31 cellular contexts compared by ENCODE assay signal in genomic region chr3:88123526-88123925, GRCh38.
"Had no signal": no experiment of that assay in that cellular context is flagged by ENCODE, and none has a peak within 500 bp of the region (broad histone marks: within the 10 kb centered on the region; RNA-seq: fewer than 3 reads in every experiment).

No MANE protein-coding gene starts in this region.

- H3K9me3 ChIP-seq: ovary, psoas muscle, right lobe of liver, sigmoid colon, spleen, suprapubic skin, testis, tibial artery, transverse colon, upper lobe of left lung, vagina had no signal

- H3K27ac Mint-ChIP-seq: naive thymus-derived CD4-positive, alpha-beta T cell; natural killer cell; nephron; neural progenitor cell; progenitor cell of endocrine pancreas; stimulated activated memory B cell treated with anti-CD40 and anti-IgM and Interleukin-4, amounts not matched to agents 10 μg/mL and 1 μg/mL and 100 μg/mL, for 72 hours; stimulated activated naive CD8-positive, alpha-beta T cell treated with anti-CD3 and anti-CD28 coated beads, Interleukin-15, Interleukin-2, amounts not matched to agents 100 ng/mL and 50 ng/mL, for 24 hours had no signal

- H3K9ac ChIP-seq: neural progenitor cell, parathyroid adenoma had no signal

- H3K27me3 Mint-ChIP-seq: naive thymus-derived CD4-positive, alpha-beta T cell; progenitor cell of endocrine pancreas; stimulated activated memory B cell treated with anti-CD40 and anti-IgM and Interleukin-4, amounts not matched to agents 10 μg/mL and 1 μg/mL and 100 μg/mL, for 72 hours; stimulated activated naive CD8-positive, alpha-beta T cell treated with anti-CD3 and anti-CD28 coated beads, Interleukin-15, Interleukin-2, amounts not matched to agents 100 ng/mL and 50 ng/mL, for 24 hours had no signal

- H3K4me2 ChIP-seq: neural progenitor cell, smooth muscle cell had no signal

- H3K9me3 Mint-ChIP-seq: natural killer cell; nephron; neural progenitor cell; stimulated activated memory B cell treated with anti-CD40 and anti-IgM and Interleukin-4, amounts not matched to agents 10 μg/mL and 1 μg/mL and 100 μg/mL, for 72 hours; stimulated activated naive CD8-positive, alpha-beta T cell treated with anti-CD3 and anti-CD28 coated beads, Interleukin-15, Interleukin-2, amounts not matched to agents 100 ng/mL and 50 ng/mL, for 24 hours had no signal

- H3K27ac ChIP-seq: neural progenitor cell, ovary, parathyroid adenoma, psoas muscle, right lobe of liver, sigmoid colon, spleen, suprapubic skin, testis, tibial artery, transverse colon, upper lobe of left lung, vagina had no signal

- ATAC-seq: naive thymus-derived CD4-positive, alpha-beta T cell; natural killer cell; psoas muscle; right cardiac atrium; right lobe of liver; stimulated activated memory B cell treated with anti-CD40 and anti-IgM and Interleukin-4, amounts not matched to agents 10 μg/mL and 1 μg/mL and 100 μg/mL, for 72 hours had no signal

- H3K4me1 Mint-ChIP-seq: nephron, neural progenitor cell had no signal

- H3K4me3 Mint-ChIP-seq: naive thymus-derived CD4-positive, alpha-beta T cell; natural killer cell; nephron; neural progenitor cell; stimulated activated memory B cell treated with anti-CD40 and anti-IgM and Interleukin-4, amounts not matched to agents 10 μg/mL and 1 μg/mL and 100 μg/mL, for 72 hours; stimulated activated naive CD8-positive, alpha-beta T cell treated with anti-CD3 and anti-CD28 coated beads, Interleukin-15, Interleukin-2, amounts not matched to agents 100 ng/mL and 50 ng/mL, for 24 hours had no signal

- FAIRE-seq: urothelium cell line had no signal

- DNase-seq: naive thymus-derived CD4-positive, alpha-beta T cell; natural killer cell; occipital lobe; ovary; posterior cingulate gyrus; psoas muscle; right cardiac atrium; right lobe of liver; sigmoid colon; spleen; stimulated activated CD4-positive, alpha-beta T cell treated with anti-CD3 and anti-CD28 coated beads, Interleukin-12 subunit alpha, Interleukin-12 subunit beta, amount 100 ng/mL, for 4 hours; stimulated activated CD4-positive, alpha-beta T cell treated with anti-CD3 and anti-CD28 coated beads, Interleukin-1b, Interleukin-23, amount 100 ng/mL, for 48 hours; stimulated activated CD4-positive, alpha-beta T cell treated with anti-CD3 and anti-CD28 coated beads, Interleukin-4, amount 100 ng/mL, for 1 hour; stimulated activated CD4-positive, alpha-beta T cell treated with anti-CD3 and anti-CD28 coated beads, Interleukin-4, amount 100 ng/mL, for 4 hours; stimulated activated CD8-positive, alpha-beta memory T cell treated with anti-CD3 and anti-CD28 coated beads, Interleukin-4, amount 100 ng/mL, for 48 hours; stimulated activated naive CD4-positive, alpha-beta T cell; substantia nigra; testis; tibial artery; transverse colon; upper lobe of left lung had no signal

- H3K36me3 ChIP-seq: ovary, right lobe of liver, suprapubic skin, transverse colon, upper lobe of left lung, vagina had no signal

- H3K4me3 ChIP-seq: neural progenitor cell, ovary, psoas muscle, right lobe of liver, sigmoid colon, smooth muscle cell, spleen, suprapubic skin, testis, tibial artery, transverse colon, upper lobe of left lung, vagina had no signal

- H3K27me3 ChIP-seq: neural progenitor cell, ovary, right lobe of liver, sigmoid colon, spleen, suprapubic skin, testis, tibial artery, transverse colon, upper lobe of left lung, vagina had no signal

- H2AFZ ChIP-seq: neural progenitor cell, parathyroid adenoma had no signal

- H3K4me1 ChIP-seq: neural progenitor cell, parathyroid adenoma, psoas muscle, right lobe of liver, sigmoid colon, suprapubic skin, testis, tibial artery, transverse colon, vagina had no signal
